Comparison of ENCODE assay signal across 1 cellular context in the genomic region with DNA sequence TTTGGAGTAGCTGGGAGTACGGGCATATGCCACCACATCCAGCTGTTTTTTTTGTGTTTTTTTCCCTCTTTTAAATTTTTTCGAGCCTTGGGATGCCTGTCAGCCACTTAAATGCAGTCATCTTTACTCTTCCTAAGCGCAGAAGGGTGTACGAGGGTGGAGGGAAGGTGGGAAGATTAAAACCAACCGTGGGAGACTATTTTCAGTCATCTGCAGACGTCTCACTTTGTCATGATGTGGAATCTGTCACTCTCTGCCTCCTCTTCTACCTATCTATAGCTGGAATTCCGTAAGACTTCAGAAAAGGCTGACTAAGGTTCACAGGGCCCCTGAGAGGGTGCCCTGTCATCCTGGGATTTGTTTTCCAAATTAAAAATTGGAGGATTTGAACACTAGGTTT.
TF ChIP-seq lines count a peak whose summit lies in the region.

No MANE protein-coding gene starts in this region.

TF ChIP-seq in GM23338, 12 proteins besides CTCF, POLR2A, EP300 and RAD21 (continued from another document):
- no peak for TF ChIP-seq POLR2AphosphoS5 (IDR thresholded peaks at IDR 0.05; ENCODE audit: low read depth)
- TF ChIP-seq EZH2 (IDR thresholded peaks at IDR 0.05; ENCODE audit: low read depth, unreplicated experiment): no peak
- no peak for TF ChIP-seq JUNB (IDR thresholded peaks at IDR 0.05; ENCODE audit: unreplicated experiment)
- no peak for TF ChIP-seq CREB1 (CRISPR knock-in tag; IDR thresholded peaks at IDR 0.05; ENCODE audit: low read depth)
- no peak for TF ChIP-seq NANOG (IDR thresholded peaks at IDR 0.05; ENCODE audit: borderline replicate concordance)
- TF ChIP-seq, protein P1, sequence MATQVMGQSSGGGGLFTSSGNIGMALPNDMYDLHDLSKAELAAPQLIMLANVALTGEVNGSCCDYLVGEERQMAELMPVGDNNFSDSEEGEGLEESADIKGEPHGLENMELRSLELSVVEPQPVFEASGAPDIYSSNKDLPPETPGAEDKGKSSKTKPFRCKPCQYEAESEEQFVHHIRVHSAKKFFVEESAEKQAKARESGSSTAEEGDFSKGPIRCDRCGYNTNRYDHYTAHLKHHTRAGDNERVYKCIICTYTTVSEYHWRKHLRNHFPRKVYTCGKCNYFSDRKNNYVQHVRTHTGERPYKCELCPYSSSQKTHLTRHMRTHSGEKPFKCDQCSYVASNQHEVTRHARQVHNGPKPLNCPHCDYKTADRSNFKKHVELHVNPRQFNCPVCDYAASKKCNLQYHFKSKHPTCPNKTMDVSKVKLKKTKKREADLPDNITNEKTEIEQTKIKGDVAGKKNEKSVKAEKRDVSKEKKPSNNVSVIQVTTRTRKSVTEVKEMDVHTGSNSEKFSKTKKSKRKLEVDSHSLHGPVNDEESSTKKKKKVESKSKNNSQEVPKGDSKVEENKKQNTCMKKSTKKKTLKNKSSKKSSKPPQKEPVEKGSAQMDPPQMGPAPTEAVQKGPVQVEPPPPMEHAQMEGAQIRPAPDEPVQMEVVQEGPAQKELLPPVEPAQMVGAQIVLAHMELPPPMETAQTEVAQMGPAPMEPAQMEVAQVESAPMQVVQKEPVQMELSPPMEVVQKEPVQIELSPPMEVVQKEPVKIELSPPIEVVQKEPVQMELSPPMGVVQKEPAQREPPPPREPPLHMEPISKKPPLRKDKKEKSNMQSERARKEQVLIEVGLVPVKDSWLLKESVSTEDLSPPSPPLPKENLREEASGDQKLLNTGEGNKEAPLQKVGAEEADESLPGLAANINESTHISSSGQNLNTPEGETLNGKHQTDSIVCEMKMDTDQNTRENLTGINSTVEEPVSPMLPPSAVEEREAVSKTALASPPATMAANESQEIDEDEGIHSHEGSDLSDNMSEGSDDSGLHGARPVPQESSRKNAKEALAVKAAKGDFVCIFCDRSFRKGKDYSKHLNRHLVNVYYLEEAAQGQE (IDR thresholded peaks at IDR 0.05; ENCODE audit: unreplicated experiment): no peak
- no peak for TF ChIP-seq ZNF114 (CRISPR knock-in tag; IDR thresholded peaks at IDR 0.05)
- TF ChIP-seq, protein P2, sequence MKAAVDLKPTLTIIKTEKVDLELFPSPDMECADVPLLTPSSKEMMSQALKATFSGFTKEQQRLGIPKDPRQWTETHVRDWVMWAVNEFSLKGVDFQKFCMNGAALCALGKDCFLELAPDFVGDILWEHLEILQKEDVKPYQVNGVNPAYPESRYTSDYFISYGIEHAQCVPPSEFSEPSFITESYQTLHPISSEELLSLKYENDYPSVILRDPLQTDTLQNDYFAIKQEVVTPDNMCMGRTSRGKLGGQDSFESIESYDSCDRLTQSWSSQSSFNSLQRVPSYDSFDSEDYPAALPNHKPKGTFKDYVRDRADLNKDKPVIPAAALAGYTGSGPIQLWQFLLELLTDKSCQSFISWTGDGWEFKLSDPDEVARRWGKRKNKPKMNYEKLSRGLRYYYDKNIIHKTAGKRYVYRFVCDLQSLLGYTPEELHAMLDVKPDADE (IDR thresholded peaks at IDR 0.05): no peak
- no peak for TF ChIP-seq ZNF462 (CRISPR knock-in tag; IDR thresholded peaks at IDR 0.05)
- TF ChIP-seq EZH2phosphoT487 (IDR thresholded peaks at IDR 0.05; ENCODE audit: unreplicated experiment): no peak
- no peak for TF ChIP-seq ZNF331 (CRISPR knock-in tag; IDR thresholded peaks at IDR 0.05; ENCODE audit: low read depth)
